28 cellular contexts compared by ENCODE assay signal in genomic region chr6:139784222-139784769, GRCh38.
"Had no signal": no experiment of that assay in that cellular context is flagged by ENCODE, and none has a peak within 500 bp of the region (broad histone marks: within the 10 kb centered on the region; RNA-seq: fewer than 3 reads in every experiment).

No MANE protein-coding gene starts in this region.

- H3K4me2 ChIP-seq: hepatocyte had no signal

- H2AFZ ChIP-seq: hepatocyte had no signal

- H3K9me3 ChIP-seq: uterus had no signal

- FAIRE-seq: astrocyte, keratinocyte had no signal

- H3K4me1 ChIP-seq: uterus had no signal

- H3K27ac ChIP-seq: esophagus muscularis mucosa, gastroesophageal sphincter, hepatocyte, skin epidermis, uterus, VCaP had no signal

- ATAC-seq: activated CD4-positive, CD25-positive, alpha-beta regulatory T cell treated with anti-CD3 and anti-CD28 coated beads, Interleukin-2, amount 50 U/mL, for 24 hours; gastroesophageal sphincter; left cardiac atrium; sciatic nerve; stimulated activated effector memory CD8-positive, alpha-beta T cell treated with anti-CD3 and anti-CD28 coated beads, Interleukin-12 subunit alpha, Interleukin-12 subunit beta, amount 100 ng/mL, for 72 hours; stimulated activated naive CD8-positive, alpha-beta T cell treated with anti-CD3 and anti-CD28 coated beads, Interleukin-15, amount 100 ng/mL, for 72 hours had no signal

- H3K27me3 ChIP-seq: esophagus muscularis mucosa, gastroesophageal sphincter, hepatocyte, uterus had no signal

- H3K79me2 ChIP-seq: hepatocyte had no signal

- DNase-seq: activated CD4-positive, alpha-beta T cell treated with anti-CD3 and anti-CD28 coated beads for 48 hours; activated CD4-positive, alpha-beta T cell treated with anti-CD3 and anti-CD28 coated beads, Interleukin-2, amount 50 U/mL, for 48 hours; activated CD8-positive, alpha-beta memory T cell treated with anti-CD3 and anti-CD28 coated beads for 24 hours; activated effector memory CD4-positive, alpha-beta T cell treated with Interleukin-2 at 50 U/mL for 16 hours; activated naive CD4-positive, alpha-beta T cell treated with anti-CD3 and anti-CD28 coated beads for 36 hours; activated naive CD8-positive, alpha-beta T cell treated with anti-CD3 and anti-CD28 coated beads for 36 hours; amniotic stem cell; caudate nucleus; endodermal cell; left cardiac atrium; mammary epithelial cell; posterior cingulate gyrus; stimulated activated CD4-positive, alpha-beta T cell treated with anti-CD3 and anti-CD28 coated beads, Interleukin-12 subunit alpha, Interleukin-12 subunit beta, amount 100 ng/mL, for 4 hours; stimulated activated CD4-positive, alpha-beta T cell treated with anti-CD3 and anti-CD28 coated beads, Interleukin-4, amount 100 ng/mL, for 24 hours; stimulated activated naive CD8-positive, alpha-beta T cell treated with anti-CD3 and anti-CD28 coated beads, Interleukin-15, amount 100 ng/mL, for 72 hours; substantia nigra; T-helper 1 cell; uterus had no signal

- H3K4me3 ChIP-seq: esophagus muscularis mucosa, gastroesophageal sphincter, hepatocyte, skin epidermis, uterus had no signal

- H3K36me3 ChIP-seq: esophagus muscularis mucosa, gastroesophageal sphincter, uterus had no signal
